ENCODE assay signal across 12 cellular contexts in the genomic region with DNA sequence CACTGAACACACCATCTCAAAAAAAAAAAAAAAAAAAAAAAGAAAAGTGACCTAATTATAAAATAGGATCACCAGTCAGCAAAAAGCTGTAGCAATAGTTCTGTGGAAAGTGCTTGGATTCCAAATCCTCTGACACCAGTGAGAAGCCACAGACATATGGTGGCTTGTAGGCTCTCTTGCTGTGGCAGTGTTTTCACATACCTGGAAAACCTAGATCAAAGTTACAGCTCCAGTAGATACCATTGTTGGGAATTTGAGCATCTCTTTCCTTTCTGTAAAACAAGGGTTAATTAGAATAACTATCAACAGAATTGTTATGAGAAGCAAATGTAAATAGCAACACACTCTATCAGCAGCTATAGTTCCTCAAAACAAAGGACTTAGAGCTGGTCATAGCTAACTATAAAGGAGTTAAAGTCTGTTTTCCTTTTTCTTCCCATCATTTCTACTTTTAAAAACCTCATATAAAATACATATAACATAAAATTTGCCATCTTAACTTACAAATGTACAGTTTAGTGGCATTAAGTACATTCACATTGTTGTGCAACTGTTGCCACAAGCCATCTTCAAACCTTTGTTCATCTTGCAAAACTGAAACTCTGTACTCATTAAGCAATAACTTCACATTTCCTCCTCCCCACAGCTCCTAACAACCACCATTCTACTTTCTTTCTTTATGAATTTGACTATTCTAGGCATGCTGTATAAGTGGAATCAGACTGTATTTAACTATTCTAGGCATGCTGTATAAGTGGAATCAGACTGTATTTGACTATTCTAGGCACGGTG. TPM values are rescaled to one million over a fixed set of nuclear protein-coding genes. Genes with fewer than 3 reads are reported as not detected.
A peak's percentile ranks its signal among the peaks of the same experiment; 100 is the strongest.
DNase-seq lines count a peak whose midpoint lies in the region; ATAC-seq, FAIRE-seq and TF ChIP-seq lines count a peak whose summit lies in the region.
"Had no signal": no experiment of that assay in that cellular context is flagged by ENCODE, and none has a peak within 500 bp of the region (broad histone marks: within the 10 kb centered on the region; RNA-seq: fewer than 3 reads in every experiment).

No MANE protein-coding gene starts in this region.

- no peak overlapping the region for H3K27ac Mint-ChIP-seq in stimulated activated naive B cell treated with anti-CD40 and anti-IgM and Interleukin-4, amounts not matched to agents 10 μg/mL and 1 μg/mL and 100 μg/mL, for 72 hours
- H3K27ac Mint-ChIP-seq in endothelial cell (ENCODE audit: unreplicated experiment), result no peak overlapping the region
- H3K27ac Mint-ChIP-seq: CD4-positive, CD25-positive, alpha-beta regulatory T cell had no signal

- POLR2A ChIA-PET in GM12878 (lab: Charles Lee), result no interaction called here

- CTCF ChIA-PET in GM12878 (lab: Yijun Ruan, JAX), result no interaction called here

- peak; percentile 56 for FAIRE-seq in GM12891 (lab: Jason Lieb, UNC)
- peak; percentile 66 for FAIRE-seq in GM12878 (lab: Jason Lieb, UNC)

- H3K4me1 ChIP-seq in GM12878 (ENCODE audit: control insufficient read depth, insufficient read depth, low read length), result peaks cover 2% of the 10 kb centered on the region

- TF ChIP-seq EP300 in GM12878 (IDR thresholded peaks at IDR 0.05; ENCODE audit: borderline replicate concordance in 1 of 2, control insufficient read depth in 1 of 2, low read depth in 2 of 2, low read length in 2 of 2), result no peak

- H3K27me3 Mint-ChIP-seq in stimulated activated naive B cell treated with anti-CD40 and anti-IgM and Interleukin-4, amounts not matched to agents 10 μg/mL and 1 μg/mL and 100 μg/mL, for 72 hours, result peaks cover 29 to 37% of the 10 kb centered on the region in 2 donors
- H3K27me3 Mint-ChIP-seq in endothelial cell (ENCODE audit: unreplicated experiment), result peaks cover 6% of the 10 kb centered on the region

- RAD21 ChIA-PET in GM12878 (lab: Charles Lee; ENCODE audit: unreplicated experiment), result no interaction called here

- no peak overlapping the region for H3K27ac ChIP-seq in GM12878 (ENCODE audit: control insufficient read depth, insufficient read depth)
- H3K27ac ChIP-seq: psoas muscle had no signal

- no peak for TF ChIP-seq POLR2A in GM12891 (IDR thresholded peaks at IDR 0.05; ENCODE audit: low read depth, low read length)
- TF ChIP-seq POLR2A in GM12878 (IDR thresholded peaks at IDR 0.05; ENCODE audit: low read depth, low read length), result no peak

- in situ Hi-C loops in GM12878 (cut with MboI), result no loop called here

- H2AFZ ChIP-seq in GM12878 (ENCODE audit: control insufficient read depth, low read depth, low read length), result no peak overlapping the region

- no peak overlapping the region for H3K4me3 ChIP-seq in GM12878
- H3K4me3 ChIP-seq: psoas muscle had no signal

- TF ChIP-seq CTCF in GM12878 (IDR thresholded peaks at IDR 0.05 in 2 of 3, conservative IDR thresholded peaks at IDR 0.05 in 1 of 3; ENCODE audit: control insufficient read depth in 2 of 3, extremely low read depth in 1 of 3, insufficient read depth in 1 of 3, low read depth in 3 of 3, low read length in 3 of 3) (no peak), endothelial cell (IDR thresholded peaks at IDR 0.05; ENCODE audit: unreplicated experiment) (no peak)

- H3K9me3 ChIP-seq in GM12878 (replicated peaks; ENCODE audit: control insufficient read depth, insufficient read depth, low read length), result no peaks in the 10 kb centered on the region
- H3K9me3 ChIP-seq: psoas muscle had no signal

- H3K4me1 Mint-ChIP-seq in stimulated activated naive B cell treated with anti-CD40 and anti-IgM and Interleukin-4, amounts not matched to agents 10 μg/mL and 1 μg/mL and 100 μg/mL, for 72 hours, result peaks cover 5 to 14% of the 10 kb centered on the region in 2 donors
- peaks cover 10% of the 10 kb centered on the region for H3K4me1 Mint-ChIP-seq in endothelial cell (ENCODE audit: unreplicated experiment)

- H3K36me3 Mint-ChIP-seq in stimulated activated naive B cell treated with anti-CD40 and anti-IgM and Interleukin-4, amounts not matched to agents 10 μg/mL and 1 μg/mL and 100 μg/mL, for 72 hours, result peaks cover 0 to 1% of the 10 kb centered on the region in 2 donors
- H3K36me3 Mint-ChIP-seq in endothelial cell (ENCODE audit: low read depth, unreplicated experiment), result no peaks in the 10 kb centered on the region
- H3K36me3 Mint-ChIP-seq: CD4-positive, CD25-positive, alpha-beta regulatory T cell had no signal

- H3K27me3 ChIP-seq in GM12878 (replicated peaks in 1 of 2; ENCODE audit: control insufficient read depth in 2 of 2, insufficient read depth in 2 of 2, low read length in 1 of 2), result peaks cover 3 to 6% of the 10 kb centered on the region in 2 experiments; a peak in 3 of 4 replicates

- no peak for TF ChIP-seq RAD21 in GM12878 (IDR thresholded peaks at IDR 0.05; ENCODE audit: insufficient read depth, low read depth, low read length)

- DNase-seq in GM12891 (ENCODE audit: insufficient read length, low spot score) (no peak), GM12878 (ENCODE audit: low read depth, low spot score) (no peak), glomerular visceral epithelial cell (ENCODE audit: extremely low spot score) (no peak), NCI-H2029 (lab: John Stamatoyannopoulos, UW) (no peak), endothelial cell (ENCODE audit: low spot score) (no peak)
- no peak for DNase-seq in stimulated activated naive B cell treated with anti-CD40 and anti-IgM and Interleukin-4, amounts not matched to agents 10 μg/mL and 1 μg/mL and 100 μg/mL, for 72 hours
- DNase-seq: head of caudate nucleus; psoas muscle; stimulated activated naive CD4-positive, alpha-beta T cell had no signal

- no peaks in the 10 kb centered on the region for H3K79me2 ChIP-seq in GM12878 (ENCODE audit: control insufficient read depth, insufficient read depth, low read length)

- intact Hi-C loops in GM12878 (cut with micrococcal nuclease; ENCODE audit: unreplicated experiment), result no loop called here

- WGBS in GM12878 (ENCODE audit: insufficient coverage, insufficient replicate concordance, low lambda C conversion rate, missing lambda C conversion rate), result 76% methylated on average over 1 of the region's 1 CpG

- H3K4me3 Mint-ChIP-seq in stimulated activated naive B cell treated with anti-CD40 and anti-IgM and Interleukin-4, amounts not matched to agents 10 μg/mL and 1 μg/mL and 100 μg/mL, for 72 hours, result no peak overlapping the region
- H3K4me3 Mint-ChIP-seq in endothelial cell (ENCODE audit: unreplicated experiment), result no peak overlapping the region
- H3K4me3 Mint-ChIP-seq: CD4-positive, CD25-positive, alpha-beta regulatory T cell had no signal

- BruUV-seq in GM12878 (replicated peaks; lab: Mats Ljungman, UMichigan), result no TSS peak

- no peaks in the 10 kb centered on the region for H3K36me3 ChIP-seq in GM12878 (ENCODE audit: control insufficient read depth in 2 of 2, insufficient read depth in 2 of 2, low read length in 1 of 2)

- ATAC-seq in GM21423 (IDR thresholded peaks at IDR 0.05; ENCODE audit: unreplicated experiment) (peak; percentile 75), HG03354 (IDR thresholded peaks at IDR 0.05; ENCODE audit: poor library complexity, severe bottlenecking, unreplicated experiment) (peak; percentile 80), GM12878 (peak; percentile 75)
- no peak for ATAC-seq in stimulated activated naive B cell treated with anti-CD40 and anti-IgM and Interleukin-4, amounts not matched to agents 10 μg/mL and 1 μg/mL and 100 μg/mL, for 72 hours (replicated peaks)
- ATAC-seq: psoas muscle had no signal

- H3K9me3 Mint-ChIP-seq in stimulated activated naive B cell treated with anti-CD40 and anti-IgM and Interleukin-4, amounts not matched to agents 10 μg/mL and 1 μg/mL and 100 μg/mL, for 72 hours, result no peaks in the 10 kb centered on the region
- H3K9me3 Mint-ChIP-seq in endothelial cell (ENCODE audit: unreplicated experiment), result no peaks in the 10 kb centered on the region

- no peak overlapping the region for H3K9ac ChIP-seq in GM12878 (ENCODE audit: control insufficient read depth, insufficient read depth, low read length)

- no peak overlapping the region for H3K4me2 ChIP-seq in GM12878 (ENCODE audit: control insufficient read depth, insufficient read depth)

- SMC1A ChIA-PET in GM12878 (lab: Charles Lee; ENCODE audit: uncharacterized antibody, unreplicated experiment), result interaction anchor here (0.6 to 1.0 kb wide), 2 partner anchors 16 to 1620 kb away, joined by 3 read pairs; no protein-coding TSS in a partner anchor

- no peaks in the 10 kb centered on the region for H4K20me1 ChIP-seq in GM12878 (ENCODE audit: control insufficient read depth, insufficient read depth)

RNA-seq across cellular contexts. Expression of gene CCDC170, which starts 4.3 kb away (rescaled TPM):
- polyA plus RNA-seq in GM12891 (2012; ENCODE audit: low read depth, missing spikeins), result not detected
- total RNA-seq in GM12878 (2013; cell fraction: nucleolus; rRNA removed), result not detected in 2 replicates
- not detected in 2 replicates for total RNA-seq in GM12878 (2014; rRNA removed)
- total RNA-seq in GM12878 (2014; rRNA removed; fragmentation: Illumina TruSeq; extraction: Trizol), result not detected in 2 replicates
- 0.11 TPM in 1 of 2 replicates, not detected in the other for total RNA-seq in GM12878 (2021)
- polyA plus RNA-seq in GM12878 (2011; ENCODE audit: low read depth), result not detected
- not detected in 2 replicates for polyA plus RNA-seq in GM12878 (2011; rRNA removed)
- not detected in 2 replicates for polyA plus RNA-seq in GM12878 (2011; cell fraction: cytosol; rRNA removed)
- polyA plus RNA-seq in GM12878 (2011; cell fraction: nucleus; rRNA removed), result not detected in 2 replicates
- polyA plus RNA-seq in GM12878 (2012), result not detected in 2 replicates
- not detected in 2 replicates for polyA plus RNA-seq in GM12878 (2014; fragmentation: Illumina TruSeq; extraction: Trizol)
- not detected for polyA plus RNA-seq in GM12878 (2014; fragmentation: Nextera tagmentation; extraction: Ambion mirVana)
- not detected in 2 replicates for polyA plus RNA-seq in GM12878 (2014; rRNA removed)
- not detected for polyA plus RNA-seq in GM12878 (2016; fragmentation: Nextera tagmentation; extraction: Ambion mirVana)
- not detected in 2 replicates for polyA minus RNA-seq in GM12878 (2011; rRNA and poly(A)+ RNA removed)
- polyA minus RNA-seq in GM12878 (2011; cell fraction: cytosol; rRNA and poly(A)+ RNA removed), result not detected in 2 replicates
- polyA minus RNA-seq in GM12878 (2011; cell fraction: nucleus; rRNA and poly(A)+ RNA removed), result not detected in 2 replicates
- 0.31 TPM for total RNA-seq in endothelial cell (ENCODE audit: unreplicated experiment)
- total RNA-seq: CD4-positive, CD25-positive, alpha-beta regulatory T cell had no signal
- polyA plus RNA-seq: CD4-positive, CD25-positive, alpha-beta regulatory T cell had no signal

RNA-seq across cellular contexts. Expression of gene RMND1, which starts 46.2 kb away (rescaled TPM):
- 16.9 TPM for polyA plus RNA-seq in GM12891 (2012; ENCODE audit: low read depth, missing spikeins)
- 46.0 and 46.8 TPM in 2 replicates for total RNA-seq in GM12878 (2013; cell fraction: nucleolus; rRNA removed)
- total RNA-seq in GM12878 (2014; rRNA removed) (18.3 and 23.5 TPM in 2 replicates), GM12878 (2014; rRNA removed; fragmentation: Illumina TruSeq; extraction: Trizol) (30.4 and 34.5 TPM in 2 replicates), GM12878 (2021) (14.2 and 18.3 TPM in 2 replicates), endothelial cell (ENCODE audit: unreplicated experiment) (18.7 TPM)
- 11.6 TPM for polyA plus RNA-seq in GM12878 (2011; ENCODE audit: low read depth)
- polyA plus RNA-seq in GM12878 (2011; rRNA removed) (15.9 and 24.3 TPM in 2 replicates), GM12878 (2014; fragmentation: Illumina TruSeq; extraction: Trizol) (26.7 and 29.7 TPM in 2 replicates), GM12878 (2014; fragmentation: Nextera tagmentation; extraction: Ambion mirVana) (10 to 100 TPM; 18.9 to 24.0 TPM), GM12878 (2014; rRNA removed) (18.0 and 18.3 TPM in 2 replicates), GM12878 (2016; fragmentation: Nextera tagmentation; extraction: Ambion mirVana) (10 to 100 TPM; 28.3 to 32.2 TPM)
- 9.4 and 11.0 TPM in 2 replicates for polyA plus RNA-seq in GM12878 (2011; cell fraction: cytosol; rRNA removed)
- 4.7 and 7.2 TPM in 2 replicates for polyA plus RNA-seq in GM12878 (2011; cell fraction: nucleus; rRNA removed)
- 17.2 and 21.0 TPM in 2 replicates for polyA plus RNA-seq in GM12878 (2012)
- polyA minus RNA-seq in GM12878 (2011; rRNA and poly(A)+ RNA removed), result 15.5 and 20.0 TPM in 2 replicates
- 7.8 and 9.7 TPM in 2 replicates for polyA minus RNA-seq in GM12878 (2011; cell fraction: cytosol; rRNA and poly(A)+ RNA removed)
- 11.8 and 20.0 TPM in 2 replicates for polyA minus RNA-seq in GM12878 (2011; cell fraction: nucleus; rRNA and poly(A)+ RNA removed)

Comparison
In these comparisons a context has a peak if more than half of its experiments do, and no peak if none do; other contexts are left out.
1. ATAC-seq: peak in GM21423 (single experiment), HG03354 (single experiment) and GM12878 (single experiment); none in stimulated activated naive B cell treated with anti-CD40 and anti-IgM and Interleukin-4, amounts not matched to agents 10 μg/mL and 1 μg/mL and 100 μg/mL, for 72 hours (0 of 2).